In genomic region chr3:52839268-52839575, GRCh38 we compare ENCODE assay signal across 20 cellular contexts. TPM values are rescaled to one million over a fixed set of nuclear protein-coding genes. Genes with fewer than 3 reads are reported as not detected.
DNase-seq lines count a peak whose midpoint lies in the region; ATAC-seq and TF ChIP-seq lines count a peak whose summit lies in the region.
"Had no signal": no experiment of that assay in that cellular context is flagged by ENCODE, and none has a peak within 500 bp of the region (broad histone marks: within the 10 kb centered on the region; RNA-seq: fewer than 3 reads in every experiment).

No MANE protein-coding gene starts in this region.

- intact Hi-C loops in right cardiac atrium (cut with DNase I) (no loop called here), cardiac septum (cut with DNase I) (no loop called here), natural killer cell (cut with micrococcal nuclease) (no loop called here)

- no peaks in the 10 kb centered on the region for H3K27me3 ChIP-seq in right cardiac atrium (ENCODE audit: control insufficient read depth, insufficient read depth)

- H3K9me3 ChIP-seq in right cardiac atrium (ENCODE audit: control insufficient read depth, low read length) = no peaks in the 10 kb centered on the region
- H3K9me3 ChIP-seq: HAP-1 had no signal

- H3K4me1 ChIP-seq in right cardiac atrium (ENCODE audit: control insufficient read depth, insufficient read depth, low read length) = peaks cover 21% of the 10 kb centered on the region
- H3K4me1 ChIP-seq: HAP-1 had no signal

- no peak for ATAC-seq in right cardiac atrium
- no peak for ATAC-seq in natural killer cell
- ATAC-seq in stimulated activated effector memory CD8-positive, alpha-beta T cell treated with anti-CD3 and anti-CD28 coated beads, Interleukin-12 subunit alpha, Interleukin-12 subunit beta, amount 100 ng/mL, for 72 hours = no peak
- no peak for ATAC-seq in HG03469 (IDR thresholded peaks at IDR 0.05; ENCODE audit: unreplicated experiment)
- ATAC-seq in HG03025 (IDR thresholded peaks at IDR 0.05; ENCODE audit: low FRiP score, unreplicated experiment) = no peak

- DNase-seq in activated CD4-positive, alpha-beta T cell treated with anti-CD3 and anti-CD28 coated beads, Interleukin-2, amount 10 ng/mL, durations not matched to agents 7 days and 5 days = no peak
- DNase-seq in activated CD4-positive, alpha-beta T cell treated with anti-CD3 and anti-CD28 coated beads, Interleukin-2, amount 50 U/mL, for 4 hours = no peak
- DNase-seq in right cardiac atrium = peak in 2 of 3 donors; percentile 18 to 21
- no peak for DNase-seq in cardiac septum (ENCODE audit: low spot score)
- DNase-seq in natural killer cell = no peak
- DNase-seq in stimulated activated effector memory CD8-positive, alpha-beta T cell treated with anti-CD3 and anti-CD28 coated beads, Interleukin-12 subunit alpha, Interleukin-12 subunit beta, amount 100 ng/mL, for 72 hours (ENCODE audit: low spot score in 2 of 2) = no peak
- DNase-seq: DMS79 treated with DMSO at 0.1 percent for 48 hours, MV-4-11, NCI-H1417 treated with DMSO at 0.1 percent for 48 hours, NCI-H2029, NCI-H2171, NCI-H446, NCI-H69 had no signal

- no peaks in the 10 kb centered on the region for H3K27me3 Mint-ChIP-seq in activated CD4-positive, alpha-beta T cell treated with anti-CD3 and anti-CD28 coated beads, Interleukin-2, amount 10 ng/mL, durations not matched to agents 7 days and 5 days
- no peaks in the 10 kb centered on the region for H3K27me3 Mint-ChIP-seq in natural killer cell (ENCODE audit: low read depth in 2 of 2)

- H3K9me3 Mint-ChIP-seq in activated CD4-positive, alpha-beta T cell treated with anti-CD3 and anti-CD28 coated beads, Interleukin-2, amount 10 ng/mL, durations not matched to agents 7 days and 5 days = no peaks in the 10 kb centered on the region
- no peaks in the 10 kb centered on the region for H3K9me3 Mint-ChIP-seq in natural killer cell
- no peaks in the 10 kb centered on the region for H3K9me3 Mint-ChIP-seq in stimulated activated effector memory CD8-positive, alpha-beta T cell treated with anti-CD3 and anti-CD28 coated beads, Interleukin-12 subunit alpha, Interleukin-12 subunit beta, amount 100 ng/mL, for 72 hours

- no peak for TF ChIP-seq CTCF in natural killer cell (IDR thresholded peaks at IDR 0.05)

- no peak overlapping the region for H3K27ac ChIP-seq in right cardiac atrium (ENCODE audit: low read length)
- H3K27ac ChIP-seq: HL-60, RWPE1 had no signal

- 72% methylated on average over 2 of the region's 2 CpGs for WGBS in right cardiac atrium

- POLR2A ChIA-PET in activated CD4-positive, alpha-beta T cell treated with anti-CD3 and anti-CD28 coated beads, Interleukin-2, amount 10 ng/mL, durations not matched to agents 7 days and 5 days (lab: Charles Lee) = interaction anchor here (0.7 kb wide), 1 partner anchor 12 kb away, joined by 3 read pairs; no protein-coding TSS in a partner anchor

- H3K27ac Mint-ChIP-seq in activated CD4-positive, alpha-beta T cell treated with anti-CD3 and anti-CD28 coated beads, Interleukin-2, amount 10 ng/mL, durations not matched to agents 7 days and 5 days = peak overlapping the region; percentile 68
- H3K27ac Mint-ChIP-seq in natural killer cell = peak overlapping the region in 1 of 2 donors; percentile 38
- peak overlapping the region; percentile 79 for H3K27ac Mint-ChIP-seq in stimulated activated effector memory CD8-positive, alpha-beta T cell treated with anti-CD3 and anti-CD28 coated beads, Interleukin-12 subunit alpha, Interleukin-12 subunit beta, amount 100 ng/mL, for 72 hours

- H3K4me1 Mint-ChIP-seq in activated CD4-positive, alpha-beta T cell treated with anti-CD3 and anti-CD28 coated beads, Interleukin-2, amount 10 ng/mL, durations not matched to agents 7 days and 5 days = peaks cover 45% of the 10 kb centered on the region
- H3K4me1 Mint-ChIP-seq in natural killer cell = peaks cover 51 to 75% of the 10 kb centered on the region in 2 donors
- H3K4me1 Mint-ChIP-seq in stimulated activated effector memory CD8-positive, alpha-beta T cell treated with anti-CD3 and anti-CD28 coated beads, Interleukin-12 subunit alpha, Interleukin-12 subunit beta, amount 100 ng/mL, for 72 hours = peaks cover 53% of the 10 kb centered on the region

- CTCF ChIA-PET in activated CD4-positive, alpha-beta T cell treated with anti-CD3 and anti-CD28 coated beads, Interleukin-2, amount 10 ng/mL, durations not matched to agents 7 days and 5 days (lab: Charles Lee) = interaction anchor here (0.6 to 2.2 kb wide), 4 partner anchors 10 to 94 kb away, joined by 3 to 9 read pairs (median 6); no protein-coding TSS in a partner anchor

- H3K4me3 Mint-ChIP-seq in activated CD4-positive, alpha-beta T cell treated with anti-CD3 and anti-CD28 coated beads, Interleukin-2, amount 10 ng/mL, durations not matched to agents 7 days and 5 days = no peak overlapping the region
- peak overlapping the region; percentile 61 for H3K4me3 Mint-ChIP-seq in natural killer cell
- H3K4me3 Mint-ChIP-seq in stimulated activated effector memory CD8-positive, alpha-beta T cell treated with anti-CD3 and anti-CD28 coated beads, Interleukin-12 subunit alpha, Interleukin-12 subunit beta, amount 100 ng/mL, for 72 hours = no peak overlapping the region

- no peak overlapping the region for H3K4me3 ChIP-seq in right cardiac atrium (ENCODE audit: low read length)
- H3K4me3 ChIP-seq: HAP-1 had no signal

- peaks cover 16% of the 10 kb centered on the region for H3K36me3 Mint-ChIP-seq in activated CD4-positive, alpha-beta T cell treated with anti-CD3 and anti-CD28 coated beads, Interleukin-2, amount 10 ng/mL, durations not matched to agents 7 days and 5 days (ENCODE audit: low read depth)
- no peaks in the 10 kb centered on the region for H3K36me3 Mint-ChIP-seq in natural killer cell
- peaks cover 15% of the 10 kb centered on the region for H3K36me3 Mint-ChIP-seq in stimulated activated effector memory CD8-positive, alpha-beta T cell treated with anti-CD3 and anti-CD28 coated beads, Interleukin-12 subunit alpha, Interleukin-12 subunit beta, amount 100 ng/mL, for 72 hours

RNA-seq across cellular contexts. Expression of gene MUSTN1, which starts 4.4 kb away (rescaled TPM):
- 1 to 10 TPM in 1 of 2 experiments, not detected in 1; 2.8 TPM for total RNA-seq in activated CD4-positive, alpha-beta T cell treated with anti-CD3 and anti-CD28 coated beads, Interleukin-2, amount 10 ng/mL, durations not matched to agents 7 days and 5 days
- total RNA-seq in right cardiac atrium = 10 to 100 TPM; 12.7 to 48.6 (median 41.4) TPM
- polyA plus RNA-seq in right cardiac atrium = 152 TPM
- 15.9 TPM for total RNA-seq in cardiac septum
- 1 to 10 TPM; 5.3 to 7.7 (median 6.8) TPM for total RNA-seq in natural killer cell
- total RNA-seq: G401 had no signal
- polyA plus RNA-seq: BJ had no signal

RNA-seq across cellular contexts. Expression of gene ITIH4, which starts 8.8 kb away (rescaled TPM):
- 10 to 100 TPM; 25.5 to 28.6 TPM for total RNA-seq in activated CD4-positive, alpha-beta T cell treated with anti-CD3 and anti-CD28 coated beads, Interleukin-2, amount 10 ng/mL, durations not matched to agents 7 days and 5 days
- total RNA-seq in right cardiac atrium = 1 to 10 TPM; 3.4 to 5.7 (median 5.0) TPM
- polyA plus RNA-seq in right cardiac atrium = 5.0 TPM
- 3.2 TPM for total RNA-seq in cardiac septum
- total RNA-seq in natural killer cell = 10 to 100 TPM; 28.2 to 33.0 (median 32.8) TPM

RNA-seq across cellular contexts. Expression of gene ITIH3, which starts 44.6 kb away (rescaled TPM):
- not detected for total RNA-seq in activated CD4-positive, alpha-beta T cell treated with anti-CD3 and anti-CD28 coated beads, Interleukin-2, amount 10 ng/mL, durations not matched to agents 7 days and 5 days
- total RNA-seq in right cardiac atrium = 1 to 10 TPM in 1 of 4 donors, under 1 TPM in 3; 0.21 to 1.8 (median 0.53) TPM
- polyA plus RNA-seq in right cardiac atrium = 0.43 TPM
- 0.78 TPM for total RNA-seq in cardiac septum
- total RNA-seq in natural killer cell = not detected
- total RNA-seq: G401 had no signal

RNA-seq across cellular contexts. Expression of gene STIMATE, which starts 58.1 kb away (rescaled TPM):
- total RNA-seq in activated CD4-positive, alpha-beta T cell treated with anti-CD3 and anti-CD28 coated beads, Interleukin-2, amount 10 ng/mL, durations not matched to agents 7 days and 5 days = 10 to 100 TPM; 30.1 to 35.0 TPM
- total RNA-seq in right cardiac atrium (1 to 10 TPM; 6.6 to 9.3 (median 8.0) TPM), cardiac septum (11.2 TPM), natural killer cell (10 to 100 TPM; 24.6 to 35.0 (median 33.1) TPM)
- polyA plus RNA-seq in right cardiac atrium = 4.3 TPM

Comparison
In these comparisons a context has a peak if more than half of its experiments do, and no peak if none do; other contexts are left out.
1. DNase-seq: peak in right cardiac atrium (2 of 3); none in activated CD4-positive, alpha-beta T cell treated with anti-CD3 and anti-CD28 coated beads, Interleukin-2, amount 10 ng/mL, durations not matched to agents 7 days and 5 days (single experiment), activated CD4-positive, alpha-beta T cell treated with anti-CD3 and anti-CD28 coated beads, Interleukin-2, amount 50 U/mL, for 4 hours (0 of 2), cardiac septum (single experiment), natural killer cell (single experiment) and stimulated activated effector memory CD8-positive, alpha-beta T cell treated with anti-CD3 and anti-CD28 coated beads, Interleukin-12 subunit alpha, Interleukin-12 subunit beta, amount 100 ng/mL, for 72 hours (0 of 2).